In the genomic region with DNA sequence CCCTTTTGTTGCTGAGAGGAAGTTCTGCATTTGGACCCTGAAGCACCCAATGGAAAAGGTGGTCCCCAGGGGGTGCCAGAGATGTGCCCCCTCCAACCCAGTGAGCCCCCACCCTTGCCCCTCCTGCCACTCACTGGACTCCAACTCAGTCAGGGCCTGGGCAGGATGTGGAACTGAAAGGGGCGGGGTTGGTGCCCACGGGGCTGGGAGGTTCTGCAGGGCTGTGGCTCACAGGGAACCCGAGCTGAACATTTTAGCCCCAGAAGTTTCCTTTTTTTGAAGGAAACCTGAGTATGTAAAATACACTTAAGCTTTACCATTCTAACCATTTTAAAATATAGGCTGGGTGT, we compare ENCODE assay signal across 18 cellular contexts. TPM values are rescaled to one million over a fixed set of nuclear protein-coding genes. Genes with fewer than 3 reads are reported as not detected.
A peak's percentile ranks its signal among the peaks of the same experiment; 100 is the strongest.
DNase-seq lines count a peak whose midpoint lies in the region; ATAC-seq lines count a peak whose summit lies in the region.
"Had no signal": no experiment of that assay in that cellular context is flagged by ENCODE, and none has a peak within 500 bp of the region (broad histone marks: within the 10 kb centered on the region; RNA-seq: fewer than 3 reads in every experiment).

No MANE protein-coding gene starts in this region.

- no peaks in the 10 kb centered on the region for H3K9me3 ChIP-seq in Karpas-422 (ENCODE audit: low read length)
- H3K9me3 ChIP-seq: adrenal gland, heart left ventricle, testis had no signal

- no peaks in the 10 kb centered on the region for H3K27me3 Mint-ChIP-seq in activated naive CD8-positive, alpha-beta T cell
- H3K27me3 Mint-ChIP-seq in activated naive CD8-positive, alpha-beta T cell treated with anti-CD3 and anti-CD28 coated beads for 36 hours, result no peaks in the 10 kb centered on the region
- H3K27me3 Mint-ChIP-seq in activated naive CD8-positive, alpha-beta T cell treated with anti-CD3 and anti-CD28 coated beads, Interleukin-2, amount 10 ng/mL, durations not matched to agents 7 days and 5 days, result no peaks in the 10 kb centered on the region

- peak overlapping the region; percentile 41 for H3K27ac Mint-ChIP-seq in activated naive CD8-positive, alpha-beta T cell
- no peak overlapping the region for H3K27ac Mint-ChIP-seq in activated naive CD8-positive, alpha-beta T cell treated with anti-CD3 and anti-CD28 coated beads for 36 hours
- peak overlapping the region; percentile 70 for H3K27ac Mint-ChIP-seq in activated naive CD8-positive, alpha-beta T cell treated with anti-CD3 and anti-CD28 coated beads, Interleukin-2, amount 10 ng/mL, durations not matched to agents 7 days and 5 days

- ATAC-seq in activated naive CD8-positive, alpha-beta T cell treated with anti-CD3 and anti-CD28 coated beads, Interleukin-2, amount 10 ng/mL, durations not matched to agents 7 days and 5 days (ENCODE audit: low read depth), result peak; percentile 82
- ATAC-seq in stimulated activated naive CD8-positive, alpha-beta T cell treated with anti-CD3 and anti-CD28 coated beads, Interleukin-15, Interleukin-2, amounts not matched to agents 100 U/mL and 50 U/mL, for 24 hours, result no peak
- ATAC-seq in GM18867 (IDR thresholded peaks at IDR 0.05; ENCODE audit: unreplicated experiment), result no peak
- ATAC-seq: heart left ventricle had no signal

- H3K4me3 Mint-ChIP-seq in activated naive CD8-positive, alpha-beta T cell, result no peak overlapping the region
- no peak overlapping the region for H3K4me3 Mint-ChIP-seq in activated naive CD8-positive, alpha-beta T cell treated with anti-CD3 and anti-CD28 coated beads for 36 hours
- peak overlapping the region; percentile 47 for H3K4me3 Mint-ChIP-seq in activated naive CD8-positive, alpha-beta T cell treated with anti-CD3 and anti-CD28 coated beads, Interleukin-2, amount 10 ng/mL, durations not matched to agents 7 days and 5 days

- no peaks in the 10 kb centered on the region for H3K27me3 ChIP-seq in Karpas-422 (ENCODE audit: low read length)
- H3K27me3 ChIP-seq: adrenal gland, heart left ventricle, testis had no signal

- H3K4me2 ChIP-seq in Karpas-422 (ENCODE audit: low read depth, low read length, poor library complexity, severe bottlenecking), result peak overlapping the region; percentile 2

- peaks cover 7% of the 10 kb centered on the region for H3K36me3 Mint-ChIP-seq in activated naive CD8-positive, alpha-beta T cell
- no peaks in the 10 kb centered on the region for H3K36me3 Mint-ChIP-seq in activated naive CD8-positive, alpha-beta T cell treated with anti-CD3 and anti-CD28 coated beads for 36 hours
- peaks cover 11% of the 10 kb centered on the region for H3K36me3 Mint-ChIP-seq in activated naive CD8-positive, alpha-beta T cell treated with anti-CD3 and anti-CD28 coated beads, Interleukin-2, amount 10 ng/mL, durations not matched to agents 7 days and 5 days

- H4K20me1 ChIP-seq in Karpas-422 (ENCODE audit: insufficient read depth, low read depth, low read length), result no peaks in the 10 kb centered on the region

- H3K36me3 ChIP-seq in Karpas-422 (ENCODE audit: insufficient read depth, low read length), result no peaks in the 10 kb centered on the region

- no peaks in the 10 kb centered on the region for H3K9me2 ChIP-seq in Karpas-422 (replicated peaks; ENCODE audit: insufficient read depth, low read length)

- no peak overlapping the region for H3K9ac ChIP-seq in Karpas-422 (ENCODE audit: low read length)

- H3K79me2 ChIP-seq in Karpas-422 (ENCODE audit: low read length), result no peaks in the 10 kb centered on the region

- no peak for DNase-seq in activated naive CD8-positive, alpha-beta T cell treated with anti-CD3 and anti-CD28 coated beads for 36 hours
- DNase-seq in Karpas-422 (peak; percentile 44), pons (ENCODE audit: low spot score) (no peak), DMS53 treated with DMSO at 0.1 percent for 48 hours (lab: John Stamatoyannopoulos, UW; ENCODE audit: unreplicated experiment) (no peak)
- peak; percentile 54 for DNase-seq in activated naive CD8-positive, alpha-beta T cell treated with anti-CD3 and anti-CD28 coated beads, Interleukin-2, amount 10 ng/mL, durations not matched to agents 7 days and 5 days
- peak; percentile 37 for DNase-seq in stimulated activated naive CD8-positive, alpha-beta T cell treated with anti-CD3 and anti-CD28 coated beads, Interleukin-15, Interleukin-2, amounts not matched to agents 100 U/mL and 50 U/mL, for 24 hours
- DNase-seq: adrenal gland; DMS79; kidney glomerular epithelial cell; NCI-H2029; NCI-H748 treated with DMSO at 0.1 percent for 48 hours; Right ventricle myocardium superior; stimulated activated CD4-positive, alpha-beta T cell treated with anti-CD3 and anti-CD28 coated beads, Interleukin-12 subunit alpha, Interleukin-12 subunit beta, amount 100 ng/mL, for 4 hours; testis had no signal

- H3K4me1 ChIP-seq in Karpas-422 (ENCODE audit: low read length), result peaks cover 15% of the 10 kb centered on the region
- H3K4me1 ChIP-seq: adrenal gland had no signal

- H3K4me3 ChIP-seq in Karpas-422 (ENCODE audit: low read length), result no peak overlapping the region
- H3K4me3 ChIP-seq: adrenal gland, heart left ventricle, testis had no signal

- H2AFZ ChIP-seq in Karpas-422 (ENCODE audit: low read length), result no peak overlapping the region

- no peak overlapping the region for H3K27ac ChIP-seq in Karpas-422 (ENCODE audit: low read length)
- H3K27ac ChIP-seq: adrenal gland, epithelial cell of prostate, testis had no signal

- H3K9me3 Mint-ChIP-seq in activated naive CD8-positive, alpha-beta T cell (ENCODE audit: low read depth), result no peaks in the 10 kb centered on the region
- no peaks in the 10 kb centered on the region for H3K9me3 Mint-ChIP-seq in activated naive CD8-positive, alpha-beta T cell treated with anti-CD3 and anti-CD28 coated beads for 36 hours
- no peaks in the 10 kb centered on the region for H3K9me3 Mint-ChIP-seq in activated naive CD8-positive, alpha-beta T cell treated with anti-CD3 and anti-CD28 coated beads, Interleukin-2, amount 10 ng/mL, durations not matched to agents 7 days and 5 days

- POLR2A ChIA-PET in activated naive CD8-positive, alpha-beta T cell treated with anti-CD3 and anti-CD28 coated beads, Interleukin-2, amount 10 ng/mL, durations not matched to agents 7 days and 5 days (lab: Charles Lee), result interaction anchor here (1.3 kb wide), 1 partner anchor 15 kb away, joined by 7 read pairs; no protein-coding TSS in a partner anchor

- peaks cover 16% of the 10 kb centered on the region for H3K4me1 Mint-ChIP-seq in activated naive CD8-positive, alpha-beta T cell (ENCODE audit: low read depth)
- peaks cover 4% of the 10 kb centered on the region for H3K4me1 Mint-ChIP-seq in activated naive CD8-positive, alpha-beta T cell treated with anti-CD3 and anti-CD28 coated beads for 36 hours
- peaks cover 13% of the 10 kb centered on the region for H3K4me1 Mint-ChIP-seq in activated naive CD8-positive, alpha-beta T cell treated with anti-CD3 and anti-CD28 coated beads, Interleukin-2, amount 10 ng/mL, durations not matched to agents 7 days and 5 days

RNA-seq across cellular contexts. Expression of gene OGFOD3, which starts 15.8 kb away (rescaled TPM):
- 10 to 100 TPM; 18.4 to 21.5 TPM for total RNA-seq in activated naive CD8-positive, alpha-beta T cell treated with anti-CD3 and anti-CD28 coated beads for 36 hours
- 14.8 and 17.9 TPM in 2 replicates for total RNA-seq in Karpas-422 (2014; rRNA removed; shearing (Covaris generic); ENCODE audit: low replicate concordance)
- total RNA-seq in activated naive CD8-positive, alpha-beta T cell treated with anti-CD3 and anti-CD28 coated beads, Interleukin-2, amount 10 ng/mL, durations not matched to agents 7 days and 5 days, result 10 to 100 TPM; 24.4 to 27.4 TPM

RNA-seq across cellular contexts. Expression of gene HEXD, which starts 16.0 kb away (rescaled TPM):
- 10 to 100 TPM; 17.3 to 20.3 TPM for total RNA-seq in activated naive CD8-positive, alpha-beta T cell treated with anti-CD3 and anti-CD28 coated beads for 36 hours
- total RNA-seq in Karpas-422 (2014; rRNA removed; shearing (Covaris generic); ENCODE audit: low replicate concordance), result 21.7 and 55.7 TPM in 2 replicates
- 10 to 100 TPM; 84.1 to 84.8 TPM for total RNA-seq in activated naive CD8-positive, alpha-beta T cell treated with anti-CD3 and anti-CD28 coated beads, Interleukin-2, amount 10 ng/mL, durations not matched to agents 7 days and 5 days

RNA-seq across cellular contexts. Expression of gene CYBC1, which starts 16.4 kb away (rescaled TPM):
- total RNA-seq in activated naive CD8-positive, alpha-beta T cell treated with anti-CD3 and anti-CD28 coated beads for 36 hours, result 100 to 1,000 TPM; 156 to 163 TPM
- total RNA-seq in Karpas-422 (2014; rRNA removed; shearing (Covaris generic); ENCODE audit: low replicate concordance), result 92.4 and 147 TPM in 2 replicates
- 100 to 1,000 TPM; 301 to 323 TPM for total RNA-seq in activated naive CD8-positive, alpha-beta T cell treated with anti-CD3 and anti-CD28 coated beads, Interleukin-2, amount 10 ng/mL, durations not matched to agents 7 days and 5 days

RNA-seq across cellular contexts. Expression of gene NARF, which starts 24.4 kb away (rescaled TPM):
- total RNA-seq in activated naive CD8-positive, alpha-beta T cell treated with anti-CD3 and anti-CD28 coated beads for 36 hours, result 10 to 100 TPM; 49.9 to 51.3 TPM
- total RNA-seq in Karpas-422 (2014; rRNA removed; shearing (Covaris generic); ENCODE audit: low replicate concordance), result 43.3 and 53.5 TPM in 2 replicates
- total RNA-seq in activated naive CD8-positive, alpha-beta T cell treated with anti-CD3 and anti-CD28 coated beads, Interleukin-2, amount 10 ng/mL, durations not matched to agents 7 days and 5 days, result 100 to 1,000 TPM; 106 to 121 TPM

Comparison
In these comparisons a context has a peak if more than half of its experiments do, and no peak if none do; other contexts are left out.
1. DNase-seq: peak in Karpas-422 (single experiment), activated naive CD8-positive, alpha-beta T cell treated with anti-CD3 and anti-CD28 coated beads, Interleukin-2, amount 10 ng/mL, durations not matched to agents 7 days and 5 days (single experiment) and stimulated activated naive CD8-positive, alpha-beta T cell treated with anti-CD3 and anti-CD28 coated beads, Interleukin-15, Interleukin-2, amounts not matched to agents 100 U/mL and 50 U/mL, for 24 hours (single experiment); none in activated naive CD8-positive, alpha-beta T cell treated with anti-CD3 and anti-CD28 coated beads for 36 hours (single experiment), pons (single experiment) and DMS53 treated with DMSO at 0.1 percent for 48 hours (single experiment).